Comparison of ENCODE assay signal across 10 cellular contexts in the genomic region with DNA sequence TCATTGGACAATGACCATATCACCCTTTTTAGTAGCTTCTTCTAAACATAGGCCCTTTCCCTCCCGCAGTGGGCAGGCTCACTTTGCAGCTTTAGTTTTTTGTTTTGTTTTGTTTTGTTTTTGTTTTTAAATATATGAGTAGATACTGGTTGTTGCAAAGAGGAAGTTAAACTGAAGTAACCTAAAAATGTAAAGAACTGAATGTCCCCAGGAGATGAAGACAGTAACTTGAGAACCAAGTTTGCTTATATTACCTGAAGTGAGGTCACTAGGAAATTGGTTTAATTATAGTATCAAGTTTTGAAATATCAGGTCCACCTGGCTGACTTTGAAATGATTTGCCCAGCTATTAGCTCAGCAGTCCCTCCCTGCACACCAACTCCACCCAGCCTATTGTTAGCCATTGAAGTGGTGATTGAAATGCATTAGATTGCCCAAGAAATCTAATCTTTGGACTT. TPM values are rescaled to one million over a fixed set of nuclear protein-coding genes. Genes with fewer than 3 reads are reported as not detected.
DNase-seq lines count a peak whose midpoint lies in the region; ATAC-seq, FAIRE-seq and TF ChIP-seq lines count a peak whose summit lies in the region.
"Had no signal": no experiment of that assay in that cellular context is flagged by ENCODE, and none has a peak within 500 bp of the region (broad histone marks: within the 10 kb centered on the region; RNA-seq: fewer than 3 reads in every experiment).

No MANE protein-coding gene starts in this region.

- BruUV-seq in K562 (replicated peaks; lab: Mats Ljungman, UMichigan): TSS peak; percentile 5

- TF ChIP-seq POLR2A in K562 (conservative IDR thresholded peaks at IDR 0.05): no peak; the same call in 1 of the 2 replicates

- no peaks in the 10 kb centered on the region for H3K9me3 Mint-ChIP-seq in IgD-negative memory B cell
- H3K9me3 Mint-ChIP-seq in stimulated activated effector memory CD8-positive, alpha-beta T cell treated with anti-CD3 and anti-CD28 coated beads, Interleukin-12 subunit alpha, Interleukin-12 subunit beta, amount 100 ng/mL, for 72 hours: no peaks in the 10 kb centered on the region

- peaks cover 29 to 68% of the 10 kb centered on the region in 2 experiments for H3K4me1 ChIP-seq in K562 (replicated peaks in 1 of 2; ENCODE audit: control insufficient read depth in 2 of 2, insufficient read depth in 2 of 2, low read length in 2 of 2)

- peak overlapping the region; percentile 89 to 97 (median 94) for H3K27ac Mint-ChIP-seq in IgD-negative memory B cell
- H3K27ac Mint-ChIP-seq in stimulated activated effector memory CD8-positive, alpha-beta T cell treated with anti-CD3 and anti-CD28 coated beads, Interleukin-12 subunit alpha, Interleukin-12 subunit beta, amount 100 ng/mL, for 72 hours: peak overlapping the region; percentile 97

- DNase-seq in NCI-H2171 treated with DMSO at 0.1 percent for 48 hours (lab: John Stamatoyannopoulos, UW): peak; percentile 4
- DNase-seq in NCI-H2171 (lab: John Stamatoyannopoulos, UW): no peak
- no peak for DNase-seq in K562 (ENCODE audit: extremely low read depth in 1 of 4, low spot score in 3 of 4)
- DNase-seq in stimulated activated effector memory CD8-positive, alpha-beta T cell treated with anti-CD3 and anti-CD28 coated beads, Interleukin-12 subunit alpha, Interleukin-12 subunit beta, amount 100 ng/mL, for 72 hours (ENCODE audit: low spot score in 2 of 2): no peak
- no peak for DNase-seq in ureter (ENCODE audit: low spot score)
- no peak for DNase-seq in SHP77 treated with DMSO at 0.1 percent for 48 hours (lab: John Stamatoyannopoulos, UW)

- POLR2A ChIA-PET in K562 (lab: Yijun Ruan, JAX): interaction anchor here (0.5 to 6.0 kb wide), 7 partner anchors 8 to 251 kb away, joined by 3 to 28 read pairs (median 4); no protein-coding TSS in a partner anchor

- in situ Hi-C loops in K562 (cut with MboI): no loop called here

- no peak for FAIRE-seq in K562 (lab: Jason Lieb, UNC)
- FAIRE-seq: A549, astrocyte had no signal

- H3K4me1 Mint-ChIP-seq in IgD-negative memory B cell: peaks cover 60 to 81% (median 69%) of the 10 kb centered on the region in 3 donors
- H3K4me1 Mint-ChIP-seq in stimulated activated effector memory CD8-positive, alpha-beta T cell treated with anti-CD3 and anti-CD28 coated beads, Interleukin-12 subunit alpha, Interleukin-12 subunit beta, amount 100 ng/mL, for 72 hours: peaks cover 71% of the 10 kb centered on the region

- H3K9me1 ChIP-seq in K562 (ENCODE audit: control insufficient read depth, insufficient read depth, low read length): no peaks in the 10 kb centered on the region

- ATAC-seq in K562 (no peak), HG02981 (IDR thresholded peaks at IDR 0.05; ENCODE audit: unreplicated experiment) (no peak)
- no peak for ATAC-seq in stimulated activated effector memory CD8-positive, alpha-beta T cell treated with anti-CD3 and anti-CD28 coated beads, Interleukin-12 subunit alpha, Interleukin-12 subunit beta, amount 100 ng/mL, for 72 hours
- ATAC-seq: A549 had no signal

- CTCF ChIA-PET in K562 (lab: Yijun Ruan, JAX; ENCODE audit: low intra/inter-chr PET ratio): no interaction called here

- H3K36me3 Mint-ChIP-seq in IgD-negative memory B cell: peaks cover 9% of the 10 kb centered on the region
- peaks cover 94% of the 10 kb centered on the region for H3K36me3 Mint-ChIP-seq in stimulated activated effector memory CD8-positive, alpha-beta T cell treated with anti-CD3 and anti-CD28 coated beads, Interleukin-12 subunit alpha, Interleukin-12 subunit beta, amount 100 ng/mL, for 72 hours

- no peaks in the 10 kb centered on the region for H3K9me3 ChIP-seq in K562 (replicated peaks; ENCODE audit: control insufficient read depth, insufficient read depth, low read depth, low read length)
- H3K9me3 ChIP-seq: A549 had no signal

- H4K20me1 ChIP-seq in K562 (replicated peaks; ENCODE audit: control insufficient read depth, insufficient read depth, low read length): peaks cover 10% of the 10 kb centered on the region; the same call in 1 of the 2 replicates

- H3K27me3 ChIP-seq in K562 (ENCODE audit: control insufficient read depth in 2 of 2, insufficient read depth in 2 of 2, low read length in 2 of 2): no peaks in the 10 kb centered on the region

- H3K4me3 ChIP-seq in K562: no peak overlapping the region
- H3K4me3 ChIP-seq: A549 had no signal

- H3K27me3 Mint-ChIP-seq in IgD-negative memory B cell: no peaks in the 10 kb centered on the region

- TF ChIP-seq EP300 in K562 (IDR thresholded peaks at IDR 0.05; ENCODE audit: low read length): no peak

- no peak for TF ChIP-seq RAD21 in K562 (CRISPR knock-in tag; conservative IDR thresholded peaks at IDR 0.05 in 1 of 2, IDR thresholded peaks at IDR 0.05 in 1 of 2)

- WGBS in K562 (ENCODE audit: insufficient coverage, low coverage, missing lambda C conversion rate): 38% methylated on average over 1 of the region's 1 CpG

- peaks cover 27% of the 10 kb centered on the region for H3K36me3 ChIP-seq in K562 (ENCODE audit: control insufficient read depth, insufficient read depth, low read length)

- H3K79me2 ChIP-seq in K562 (ENCODE audit: control insufficient read depth, insufficient read depth, low read length): peaks cover 97% of the 10 kb centered on the region

- H3K4me2 ChIP-seq in K562 (ENCODE audit: insufficient read depth, low read length): no peak overlapping the region; the same call in 1 of the 2 replicates
- H3K4me2 ChIP-seq: A549 had no signal

- TF ChIP-seq CTCF in K562 (IDR thresholded peaks at IDR 0.05 in 2 of 3, conservative IDR thresholded peaks at IDR 0.05 in 1 of 3; ENCODE audit: insufficient read depth in 2 of 3, low read depth in 1 of 3, low read length in 3 of 3): no peak

- no peak overlapping the region for H2AFZ ChIP-seq in K562 (ENCODE audit: low read depth, low read length)

- H3K27ac ChIP-seq in K562 (ENCODE audit: extremely low read depth, low read depth, low read length): no peak overlapping the region
- H3K27ac ChIP-seq: A549 had no signal

- intact Hi-C loops in K562 (cut with micrococcal nuclease): no loop called here

- H3K9ac ChIP-seq in K562 (ENCODE audit: insufficient read depth in 1 of 2, low read depth in 2 of 2, low read length in 2 of 2): no peak overlapping the region

- H3K4me3 Mint-ChIP-seq in IgD-negative memory B cell: peak overlapping the region; percentile 71 to 85 (median 76)
- peak overlapping the region; percentile 84 for H3K4me3 Mint-ChIP-seq in stimulated activated effector memory CD8-positive, alpha-beta T cell treated with anti-CD3 and anti-CD28 coated beads, Interleukin-12 subunit alpha, Interleukin-12 subunit beta, amount 100 ng/mL, for 72 hours

TF ChIP-seq in K562, 482 proteins besides CTCF, POLR2A, EP300 and RAD21:
- TF ChIP-seq SUPT5H (IDR thresholded peaks at IDR 0.05) (peak; percentile 20; the same call in 1 of the 2 replicates), ARID1B (IDR thresholded peaks at IDR 0.05) (no peak), FOXK1 (CRISPR knock-in tag; IDR thresholded peaks at IDR 0.05; ENCODE audit: borderline replicate concordance) (no peak)

RNA-seq across cellular contexts. Expression of a gene that starts 18.2 kb away (rescaled TPM):
- 624 TPM for polyA plus RNA-seq in IgD-negative memory B cell
- total RNA-seq in K562 (2011; cell fraction: chromatin; rRNA removed; ENCODE audit: low replicate concordance): 77.4 and 118 TPM in 2 replicates
- total RNA-seq in K562 (2011; cell fraction: nucleolus; rRNA removed): 37.0 and 50.1 TPM in 2 replicates
- total RNA-seq in K562 (2011; cell fraction: nucleoplasm; rRNA removed): 81.5 and 109 TPM in 2 replicates
- 80.1 and 98.2 TPM in 2 replicates for total RNA-seq in K562 (2014; rRNA removed)
- 94.1 and 101 TPM in 2 replicates for total RNA-seq in K562 (2014; rRNA removed; fragmentation: Illumina TruSeq; extraction: Trizol)
- 89.1 and 92.4 TPM in 2 replicates for total RNA-seq in K562 (2015; rRNA removed; fragmentation: Illumina TruSeq; extraction: Trizol)
- 109 and 117 TPM in 2 replicates for total RNA-seq in K562 (2021)
- 114 and 124 TPM in 2 replicates for polyA plus RNA-seq in K562 (2011; rRNA removed)
- 98.8 and 132 TPM in 2 replicates for polyA plus RNA-seq in K562 (2011; cell fraction: cytosol; rRNA removed)
- polyA plus RNA-seq in K562 (2011; cell fraction: nucleus; rRNA removed): 81.2 and 89.1 TPM in 2 replicates
- 100 and 128 TPM in 2 replicates for polyA plus RNA-seq in K562 (2012)
- polyA plus RNA-seq in K562 (2014; fragmentation: Illumina TruSeq; extraction: Trizol): 173 and 212 TPM in 2 replicates
- polyA plus RNA-seq in K562 (2014; fragmentation: Nextera tagmentation; extraction: Ambion mirVana): 10 to 100 TPM; 38.7 to 47.3 TPM
- polyA plus RNA-seq in K562 (2014; rRNA removed): 89.4 and 94.7 TPM in 2 replicates
- polyA minus RNA-seq in K562 (2011; rRNA and poly(A)+ RNA removed): 129 and 160 TPM in 2 replicates
- polyA minus RNA-seq in K562 (2011; cell fraction: cytosol; rRNA and poly(A)+ RNA removed): 71.4 and 74.3 TPM in 2 replicates
- 28.4 and 48.0 TPM in 2 replicates for polyA minus RNA-seq in K562 (2011; cell fraction: nucleus; rRNA and poly(A)+ RNA removed)
- 39.5 TPM for total RNA-seq in ureter

RNA-seq across cellular contexts. Expression of a gene that starts 58.6 kb away (rescaled TPM):
- 0.95 TPM for polyA plus RNA-seq in IgD-negative memory B cell
- total RNA-seq in K562 (2011; cell fraction: chromatin; rRNA removed; ENCODE audit: low replicate concordance): 10.7 and 26.6 TPM in 2 replicates
- 7.2 and 9.2 TPM in 2 replicates for total RNA-seq in K562 (2011; cell fraction: nucleolus; rRNA removed)
- total RNA-seq in K562 (2011; cell fraction: nucleoplasm; rRNA removed): 11.4 and 12.9 TPM in 2 replicates
- 6.0 and 6.4 TPM in 2 replicates for total RNA-seq in K562 (2014; rRNA removed)
- total RNA-seq in K562 (2014; rRNA removed; fragmentation: Illumina TruSeq; extraction: Trizol): 10.3 and 12.8 TPM in 2 replicates
- 5.5 and 5.6 TPM in 2 replicates for total RNA-seq in K562 (2015; rRNA removed; fragmentation: Illumina TruSeq; extraction: Trizol)
- total RNA-seq in K562 (2021): 8.2 and 9.5 TPM in 2 replicates
- polyA plus RNA-seq in K562 (2011; rRNA removed): 7.5 and 8.4 TPM in 2 replicates
- 1.6 and 2.9 TPM in 2 replicates for polyA plus RNA-seq in K562 (2011; cell fraction: cytosol; rRNA removed)
- 5.7 and 5.9 TPM in 2 replicates for polyA plus RNA-seq in K562 (2011; cell fraction: nucleus; rRNA removed)
- polyA plus RNA-seq in K562 (2012): 4.5 and 5.3 TPM in 2 replicates
- polyA plus RNA-seq in K562 (2014; fragmentation: Illumina TruSeq; extraction: Trizol): 9.4 and 10.2 TPM in 2 replicates
- polyA plus RNA-seq in K562 (2014; fragmentation: Nextera tagmentation; extraction: Ambion mirVana): 1 to 10 TPM; 1.6 to 2.8 TPM
- 7.9 and 8.9 TPM in 2 replicates for polyA plus RNA-seq in K562 (2014; rRNA removed)
- 10.6 and 14.2 TPM in 2 replicates for polyA minus RNA-seq in K562 (2011; rRNA and poly(A)+ RNA removed)
- 2.9 and 4.1 TPM in 2 replicates for polyA minus RNA-seq in K562 (2011; cell fraction: cytosol; rRNA and poly(A)+ RNA removed)
- 5.3 and 9.3 TPM in 2 replicates for polyA minus RNA-seq in K562 (2011; cell fraction: nucleus; rRNA and poly(A)+ RNA removed)
- total RNA-seq in ureter: 2.5 TPM
